In the genomic region with DNA sequence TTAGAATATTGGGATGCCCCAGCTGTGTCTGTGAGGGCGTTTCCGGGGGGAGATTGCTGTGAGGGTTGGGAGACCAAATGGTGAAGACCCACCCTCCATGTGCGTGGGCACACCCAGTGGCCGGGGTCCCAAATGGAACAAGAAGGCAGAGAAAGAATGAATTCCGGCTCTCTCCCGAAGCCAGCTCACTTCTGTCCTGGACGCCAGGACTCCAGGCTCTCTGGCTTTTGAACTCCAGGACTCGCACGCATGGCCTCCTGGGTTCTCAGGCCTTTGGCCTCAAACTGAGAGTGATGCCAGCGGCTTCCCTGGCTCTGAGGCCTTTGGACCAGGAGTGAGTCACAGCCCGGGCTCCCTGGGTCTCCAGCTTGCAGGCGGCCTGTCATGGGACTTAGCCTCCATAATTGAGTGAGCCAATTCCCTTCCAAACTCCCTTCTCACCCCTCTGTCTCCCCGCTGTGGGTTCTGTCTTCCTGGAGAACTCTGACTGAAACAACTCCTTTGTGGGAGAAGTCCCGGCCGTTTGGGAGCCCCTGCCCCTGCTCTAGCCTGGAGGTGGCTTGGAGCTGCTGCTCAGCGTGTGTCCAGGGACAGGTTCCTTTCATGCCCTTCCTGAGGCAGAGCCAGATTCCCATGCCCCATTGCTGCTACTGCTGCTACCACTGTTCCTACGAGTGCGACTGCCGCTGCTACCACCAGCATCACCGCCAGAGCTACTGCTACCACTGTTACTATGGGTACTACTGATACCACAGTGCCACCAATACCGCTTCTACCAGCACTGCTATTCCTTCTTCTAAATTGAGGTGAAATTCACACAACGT, we compare ENCODE assay signal across 1 cellular context.
A peak's percentile ranks its signal among the peaks of the same experiment; 100 is the strongest.
TF ChIP-seq lines count a peak whose summit lies in the region.

No MANE protein-coding gene starts in this region.

TF ChIP-seq in HepG2, 621 proteins besides CTCF, POLR2A, EP300 and RAD21 (continued from another document and continues in another):
- TF ChIP-seq HIC2 (CRISPR knock-in tag; IDR thresholded peaks at IDR 0.05; ENCODE audit: low read depth) (peak; percentile 29; the same call in 1 of the 2 replicates), HNF4A (CRISPR knock-in tag; IDR thresholded peaks at IDR 0.05) (peak; percentile 66), ZNF598 (CRISPR knock-in tag; IDR thresholded peaks at IDR 0.05; ENCODE audit: borderline replicate concordance) (peak; percentile 77; the same call in 1 of the 2 replicates), NR2F6 (IDR thresholded peaks at IDR 0.05) (no peak), NR2F6 (CRISPR knock-in tag; IDR thresholded peaks at IDR 0.05) (peak; percentile 35; the same call in 1 of the 2 replicates), PTBP1 (IDR thresholded peaks at IDR 0.05; ENCODE audit: low read depth, low read length, poor library complexity, severe bottlenecking) (peak; percentile 18), SAP130 (CRISPR knock-in tag; IDR thresholded peaks at IDR 0.05; ENCODE audit: low read depth) (peak; percentile 61; the same call in 1 of the 2 replicates), HNRNPL (IDR thresholded peaks at IDR 0.05; ENCODE audit: low read depth, low read length) (0 out of 2 replicates have a peak, but pooled peaks have one; percentile 74), KDM2A (CRISPR knock-in tag; IDR thresholded peaks at IDR 0.05; ENCODE audit: borderline replicate concordance, low read depth) (peak; percentile 55; the same call in 1 of the 2 replicates), FOSL2 (CRISPR knock-in tag; IDR thresholded peaks at IDR 0.05) (peak; percentile 92), HNF4G (IDR thresholded peaks at IDR 0.05; ENCODE audit: borderline replicate concordance, low read depth, low read length) (peak; percentile 43; the same call in 1 of the 2 replicates), HNF4G (CRISPR knock-in tag; IDR thresholded peaks at IDR 0.05; ENCODE audit: borderline replicate concordance, low read depth) (peak; percentile 48; the same call in 1 of the 2 replicates), ZNF205 (CRISPR knock-in tag; IDR thresholded peaks at IDR 0.05) (peak; percentile 53; the same call in 1 of the 2 replicates), ATF7-NPFF (CRISPR knock-in tag; IDR thresholded peaks at IDR 0.05; ENCODE audit: low read depth) (peak; percentile 24; the same call in 1 of the 2 replicates), KAT8 (CRISPR knock-in tag; IDR thresholded peaks at IDR 0.05) (peak; percentile 52; the same call in 1 of the 2 replicates), ARID5B (CRISPR knock-in tag; IDR thresholded peaks at IDR 0.05) (peak; percentile 58; the same call in 1 of the 2 replicates), KDM6A (CRISPR knock-in tag; IDR thresholded peaks at IDR 0.05; ENCODE audit: low read depth) (peak; percentile 41; the same call in 1 of the 2 replicates), HMG20A (CRISPR knock-in tag; IDR thresholded peaks at IDR 0.05; ENCODE audit: borderline replicate concordance) (peak; percentile 42; the same call in 1 of the 2 replicates), ZFP62 (CRISPR knock-in tag; IDR thresholded peaks at IDR 0.05) (no peak), RXRB (CRISPR knock-in tag; IDR thresholded peaks at IDR 0.05; ENCODE audit: borderline replicate concordance) (peak; percentile 76; the same call in 1 of the 2 replicates), MTF1 (CRISPR knock-in tag; IDR thresholded peaks at IDR 0.05) (no peak), ATF4 (CRISPR knock-in tag; IDR thresholded peaks at IDR 0.05) (no peak), UBTF (CRISPR knock-in tag; IDR thresholded peaks at IDR 0.05) (peak; percentile 43; the same call in 1 of the 2 replicates), ZNF570 (CRISPR knock-in tag; IDR thresholded peaks at IDR 0.05; ENCODE audit: borderline replicate concordance) (no peak), ZNF574 (CRISPR knock-in tag; IDR thresholded peaks at IDR 0.05) (peak; percentile 22; the same call in 1 of the 2 replicates), ARHGAP35 (CRISPR knock-in tag; IDR thresholded peaks at IDR 0.05; ENCODE audit: borderline replicate concordance) (0 out of 2 replicates have a peak, but pooled peaks have one; percentile 35), ZFY (CRISPR knock-in tag; IDR thresholded peaks at IDR 0.05) (peak; percentile 60), ISL2 (CRISPR knock-in tag; IDR thresholded peaks at IDR 0.05) (no peak), CHCHD3 (CRISPR knock-in tag; IDR thresholded peaks at IDR 0.05) (0 out of 2 replicates have a peak, but pooled peaks have one; percentile 56), NRL (CRISPR knock-in tag; IDR thresholded peaks at IDR 0.05; ENCODE audit: borderline replicate concordance) (0 out of 2 replicates have a peak, but pooled peaks have one; percentile 51), NFIB (CRISPR knock-in tag; IDR thresholded peaks at IDR 0.05; ENCODE audit: borderline replicate concordance) (no peak)
- TF ChIP-seq, protein P1, sequence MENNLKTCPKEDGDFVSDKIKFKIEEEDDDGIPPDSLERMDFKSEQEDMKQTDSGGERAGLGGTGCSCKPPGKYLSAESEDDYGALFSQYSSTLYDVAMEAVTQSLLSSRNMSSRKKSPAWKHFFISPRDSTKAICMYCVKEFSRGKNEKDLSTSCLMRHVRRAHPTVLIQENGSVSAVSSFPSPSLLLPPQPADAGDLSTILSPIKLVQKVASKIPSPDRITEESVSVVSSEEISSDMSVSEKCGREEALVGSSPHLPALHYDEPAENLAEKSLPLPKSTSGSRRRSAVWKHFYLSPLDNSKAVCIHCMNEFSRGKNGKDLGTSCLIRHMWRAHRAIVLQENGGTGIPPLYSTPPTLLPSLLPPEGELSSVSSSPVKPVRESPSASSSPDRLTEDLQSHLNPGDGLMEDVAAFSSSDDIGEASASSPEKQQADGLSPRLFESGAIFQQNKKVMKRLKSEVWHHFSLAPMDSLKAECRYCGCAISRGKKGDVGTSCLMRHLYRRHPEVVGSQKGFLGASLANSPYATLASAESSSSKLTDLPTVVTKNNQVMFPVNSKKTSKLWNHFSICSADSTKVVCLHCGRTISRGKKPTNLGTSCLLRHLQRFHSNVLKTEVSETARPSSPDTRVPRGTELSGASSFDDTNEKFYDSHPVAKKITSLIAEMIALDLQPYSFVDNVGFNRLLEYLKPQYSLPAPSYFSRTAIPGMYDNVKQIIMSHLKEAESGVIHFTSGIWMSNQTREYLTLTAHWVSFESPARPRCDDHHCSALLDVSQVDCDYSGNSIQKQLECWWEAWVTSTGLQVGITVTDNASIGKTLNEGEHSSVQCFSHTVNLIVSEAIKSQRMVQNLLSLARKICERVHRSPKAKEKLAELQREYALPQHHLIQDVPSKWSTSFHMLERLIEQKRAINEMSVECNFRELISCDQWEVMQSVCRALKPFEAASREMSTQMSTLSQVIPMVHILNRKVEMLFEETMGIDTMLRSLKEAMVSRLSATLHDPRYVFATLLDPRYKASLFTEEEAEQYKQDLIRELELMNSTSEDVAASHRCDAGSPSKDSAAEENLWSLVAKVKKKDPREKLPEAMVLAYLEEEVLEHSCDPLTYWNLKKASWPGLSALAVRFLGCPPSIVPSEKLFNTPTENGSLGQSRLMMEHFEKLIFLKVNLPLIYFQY (CRISPR knock-in tag; IDR thresholded peaks at IDR 0.05; ENCODE audit: borderline replicate concordance): peak; percentile 60; the same call in 1 of the 2 replicates
- TF ChIP-seq, protein P2, sequence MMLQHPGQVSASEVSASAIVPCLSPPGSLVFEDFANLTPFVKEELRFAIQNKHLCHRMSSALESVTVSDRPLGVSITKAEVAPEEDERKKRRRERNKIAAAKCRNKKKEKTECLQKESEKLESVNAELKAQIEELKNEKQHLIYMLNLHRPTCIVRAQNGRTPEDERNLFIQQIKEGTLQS (CRISPR knock-in tag; IDR thresholded peaks at IDR 0.05): 0 out of 2 replicates have a peak, but pooled peaks have one; percentile 26
- TF ChIP-seq, protein P3, sequence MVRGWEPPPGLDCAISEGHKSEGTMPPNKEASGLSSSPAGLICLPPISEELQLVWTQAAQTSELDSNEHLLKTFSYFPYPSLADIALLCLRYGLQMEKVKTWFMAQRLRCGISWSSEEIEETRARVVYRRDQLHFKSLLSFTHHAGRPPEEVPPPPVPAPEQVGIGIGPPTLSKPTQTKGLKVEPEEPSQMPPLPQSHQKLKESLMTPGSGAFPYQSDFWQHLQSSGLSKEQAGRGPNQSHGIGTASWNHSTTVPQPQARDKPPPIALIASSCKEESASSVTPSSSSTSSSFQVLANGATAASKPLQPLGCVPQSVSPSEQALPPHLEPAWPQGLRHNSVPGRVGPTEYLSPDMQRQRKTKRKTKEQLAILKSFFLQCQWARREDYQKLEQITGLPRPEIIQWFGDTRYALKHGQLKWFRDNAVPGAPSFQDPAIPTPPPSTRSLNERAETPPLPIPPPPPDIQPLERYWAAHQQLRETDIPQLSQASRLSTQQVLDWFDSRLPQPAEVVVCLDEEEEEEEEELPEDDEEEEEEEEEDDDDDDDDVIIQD (CRISPR knock-in tag; IDR thresholded peaks at IDR 0.05; ENCODE audit: low read depth): 0 out of 2 replicates have a peak, but pooled peaks have one; percentile 47
